Comparison of ENCODE assay signal across 12 cellular contexts in genomic region chr17:49748223-49748622, GRCh38. TPM values are rescaled to one million over a fixed set of nuclear protein-coding genes. Genes with fewer than 3 reads are reported as not detected.
DNase-seq lines count a peak whose midpoint lies in the region; ATAC-seq and TF ChIP-seq lines count a peak whose summit lies in the region.
"Had no signal": no experiment of that assay in that cellular context is flagged by ENCODE, and none has a peak within 500 bp of the region (broad histone marks: within the 10 kb centered on the region; RNA-seq: fewer than 3 reads in every experiment).

No MANE protein-coding gene starts in this region.

- intact Hi-C loops in dorsolateral prefrontal cortex (cut with DNase I): no loop called here

- H3K27me3 Mint-ChIP-seq in activated naive CD8-positive, alpha-beta T cell treated with anti-CD3 and anti-CD28 coated beads, Interleukin-2, amount 10 ng/mL, durations not matched to agents 7 days and 5 days: no peaks in the 10 kb centered on the region
- no peaks in the 10 kb centered on the region for H3K27me3 Mint-ChIP-seq in stimulated activated memory B cell treated with anti-CD40 and anti-IgM and Interleukin-4, amounts not matched to agents 10 μg/mL and 1 μg/mL and 100 μg/mL, for 72 hours

- no peak overlapping the region for H2AFZ ChIP-seq in SU-DHL-6 (ENCODE audit: low read depth, low read length, severe bottlenecking)

- no peaks in the 10 kb centered on the region for H3K36me3 ChIP-seq in SU-DHL-6 (ENCODE audit: low read length)

- H3K27me3 ChIP-seq in SU-DHL-6 (ENCODE audit: low read length) (no peaks in the 10 kb centered on the region), dorsolateral prefrontal cortex (no peaks in the 10 kb centered on the region)

- H3K9ac ChIP-seq in SU-DHL-6 (ENCODE audit: low read length): no peak overlapping the region

- POLR2A ChIA-PET in activated naive CD8-positive, alpha-beta T cell treated with anti-CD3 and anti-CD28 coated beads, Interleukin-2, amount 10 ng/mL, durations not matched to agents 7 days and 5 days (lab: Charles Lee): interaction anchor here (0.9 to 5.3 kb wide), 9 partner anchors 9 to 71 kb away, joined by 3 to 76 read pairs (median 6); partner anchors contain the start of genes FAM117A, KAT7 and SLC35B1

- peaks cover 7% of the 10 kb centered on the region for H3F3A ChIP-seq in SU-DHL-6 (ENCODE audit: insufficient read depth)

- peak; percentile 68 for DNase-seq in activated effector memory CD4-positive, alpha-beta T cell treated with anti-CD3 and anti-CD28 coated beads, Interleukin-2, amount 50 U/mL, for 16 hours
- DNase-seq in activated effector memory CD4-positive, alpha-beta T cell treated with Interleukin-2 at 50 U/mL for 16 hours: no peak
- no peak for DNase-seq in activated naive CD8-positive, alpha-beta T cell treated with anti-CD3 and anti-CD28 coated beads, Interleukin-2, amount 10 ng/mL, durations not matched to agents 7 days and 5 days
- DNase-seq in dorsolateral prefrontal cortex (no peak), NCI-H69 (lab: John Stamatoyannopoulos, UW) (no peak)
- DNase-seq: amniotic stem cell, H9, Karpas-422, NCI-H526 treated with DMSO at 0.1 percent for 48 hours had no signal

- H3K79me2 ChIP-seq in SU-DHL-6 (ENCODE audit: insufficient read depth, low read length): no peaks in the 10 kb centered on the region

- H3K4me3 Mint-ChIP-seq in activated naive CD8-positive, alpha-beta T cell treated with anti-CD3 and anti-CD28 coated beads, Interleukin-2, amount 10 ng/mL, durations not matched to agents 7 days and 5 days: peak overlapping the region; percentile 79
- peak overlapping the region; percentile 65 for H3K4me3 Mint-ChIP-seq in stimulated activated memory B cell treated with anti-CD40 and anti-IgM and Interleukin-4, amounts not matched to agents 10 μg/mL and 1 μg/mL and 100 μg/mL, for 72 hours
- H3K4me3 Mint-ChIP-seq: H9 had no signal

- H3K4me2 ChIP-seq in SU-DHL-6 (ENCODE audit: low read depth, low read length, poor library complexity, severe bottlenecking): peak overlapping the region; percentile 2

- peaks cover 16% of the 10 kb centered on the region for H3K36me3 Mint-ChIP-seq in activated naive CD8-positive, alpha-beta T cell treated with anti-CD3 and anti-CD28 coated beads, Interleukin-2, amount 10 ng/mL, durations not matched to agents 7 days and 5 days
- H3K36me3 Mint-ChIP-seq in stimulated activated memory B cell treated with anti-CD40 and anti-IgM and Interleukin-4, amounts not matched to agents 10 μg/mL and 1 μg/mL and 100 μg/mL, for 72 hours: peaks cover 15% of the 10 kb centered on the region

- H3K4me1 Mint-ChIP-seq in activated naive CD8-positive, alpha-beta T cell treated with anti-CD3 and anti-CD28 coated beads, Interleukin-2, amount 10 ng/mL, durations not matched to agents 7 days and 5 days: peaks cover 57% of the 10 kb centered on the region
- peaks cover 73% of the 10 kb centered on the region for H3K4me1 Mint-ChIP-seq in stimulated activated memory B cell treated with anti-CD40 and anti-IgM and Interleukin-4, amounts not matched to agents 10 μg/mL and 1 μg/mL and 100 μg/mL, for 72 hours

- no peak for TF ChIP-seq CTCF in SU-DHL-6 (IDR thresholded peaks at IDR 0.05; ENCODE audit: insufficient read depth, low read length, poor library complexity, severe bottlenecking)
- TF ChIP-seq CTCF in dorsolateral prefrontal cortex (IDR thresholded peaks at IDR 0.05 in 54 of 56, conservative IDR thresholded peaks at IDR 0.05 in 2 of 56; ENCODE audit: low read depth in 1 of 56, partially characterized antibody in 56 of 56): no peak

- peak overlapping the region; percentile 85 for H3K27ac Mint-ChIP-seq in activated naive CD8-positive, alpha-beta T cell treated with anti-CD3 and anti-CD28 coated beads, Interleukin-2, amount 10 ng/mL, durations not matched to agents 7 days and 5 days
- H3K27ac Mint-ChIP-seq in stimulated activated memory B cell treated with anti-CD40 and anti-IgM and Interleukin-4, amounts not matched to agents 10 μg/mL and 1 μg/mL and 100 μg/mL, for 72 hours: peak overlapping the region; percentile 93

- no peaks in the 10 kb centered on the region for H3K9me3 ChIP-seq in SU-DHL-6 (ENCODE audit: insufficient read depth, low read length)

- H3K9me3 Mint-ChIP-seq in activated naive CD8-positive, alpha-beta T cell treated with anti-CD3 and anti-CD28 coated beads, Interleukin-2, amount 10 ng/mL, durations not matched to agents 7 days and 5 days: no peaks in the 10 kb centered on the region
- H3K9me3 Mint-ChIP-seq in stimulated activated memory B cell treated with anti-CD40 and anti-IgM and Interleukin-4, amounts not matched to agents 10 μg/mL and 1 μg/mL and 100 μg/mL, for 72 hours: no peaks in the 10 kb centered on the region
- H3K9me3 Mint-ChIP-seq: H9 had no signal

- no peak overlapping the region for H3K4me3 ChIP-seq in SU-DHL-6 (ENCODE audit: insufficient read depth, low read length, poor library complexity, severe bottlenecking)
- no peak overlapping the region for H3K4me3 ChIP-seq in dorsolateral prefrontal cortex

- H4K20me1 ChIP-seq in SU-DHL-6 (ENCODE audit: low read depth, low read length): no peaks in the 10 kb centered on the region

- ATAC-seq in activated naive CD8-positive, alpha-beta T cell treated with anti-CD3 and anti-CD28 coated beads, Interleukin-2, amount 10 ng/mL, durations not matched to agents 7 days and 5 days (ENCODE audit: low read depth): peak; percentile 26
- ATAC-seq in stimulated activated memory B cell treated with anti-CD40 and anti-IgM and Interleukin-4, amounts not matched to agents 10 μg/mL and 1 μg/mL and 100 μg/mL, for 72 hours: no peak
- ATAC-seq in GM19452 (IDR thresholded peaks at IDR 0.05; ENCODE audit: unreplicated experiment): no peak

- peak overlapping the region; percentile 54 for H3K27ac ChIP-seq in SU-DHL-6 (ENCODE audit: low read depth, low read length)
- H3K27ac ChIP-seq in dorsolateral prefrontal cortex: no peak overlapping the region

- no peaks in the 10 kb centered on the region for H3K9me2 ChIP-seq in SU-DHL-6 (replicated peaks; ENCODE audit: insufficient read depth, low read length)

RNA-seq across cellular contexts. Expression of gene FAM117A, which starts 15.7 kb away (rescaled TPM):
- total RNA-seq in activated naive CD8-positive, alpha-beta T cell treated with anti-CD3 and anti-CD28 coated beads, Interleukin-2, amount 10 ng/mL, durations not matched to agents 7 days and 5 days: 10 to 100 TPM; 47.0 to 57.2 TPM
- total RNA-seq in dorsolateral prefrontal cortex: 10 to 100 TPM in 10 of 120 experiments, 1 to 10 TPM in 110; 3.7 to 12.6 (median 6.9) TPM

RNA-seq across cellular contexts. Expression of gene KAT7, which starts 40.3 kb away (rescaled TPM):
- 10 to 100 TPM; 91.7 to 92.5 TPM for total RNA-seq in activated naive CD8-positive, alpha-beta T cell treated with anti-CD3 and anti-CD28 coated beads, Interleukin-2, amount 10 ng/mL, durations not matched to agents 7 days and 5 days
- 100 to 1,000 TPM in 73 of 120 experiments, 10 to 100 TPM in 47; 73.9 to 129 (median 102) TPM for total RNA-seq in dorsolateral prefrontal cortex

RNA-seq across cellular contexts. Expression of gene SLC35B1, which starts 40.5 kb away (rescaled TPM):
- total RNA-seq in activated naive CD8-positive, alpha-beta T cell treated with anti-CD3 and anti-CD28 coated beads, Interleukin-2, amount 10 ng/mL, durations not matched to agents 7 days and 5 days: 10 to 100 TPM; 45.9 to 48.5 TPM
- 10 to 100 TPM; 30.7 to 59.0 (median 43.7) TPM for total RNA-seq in dorsolateral prefrontal cortex
